ENCODE assay signal across 28 cellular contexts in genomic region chr1:19323987-19324664, GRCh38. TPM values are rescaled to one million over a fixed set of nuclear protein-coding genes. Genes with fewer than 3 reads are reported as not detected.
"Had no signal": no experiment of that assay in that cellular context is flagged by ENCODE, and none has a peak within 500 bp of the region (broad histone marks: within the 10 kb centered on the region; RNA-seq: fewer than 3 reads in every experiment).

No MANE protein-coding gene starts in this region.

- H3K27me3 ChIP-seq: esophagus squamous epithelium, heart right ventricle, pancreas, stomach, testis, tibial artery had no signal

- H3K4me3 ChIP-seq: coronary artery, esophagus squamous epithelium, heart right ventricle, mucosa of descending colon, pancreas, smooth muscle cell, stomach, testis, tibial artery had no signal

- H3K9me3 ChIP-seq: esophagus squamous epithelium, heart right ventricle, mucosa of descending colon, pancreas, stomach, testis, tibial artery had no signal

- H3K27ac ChIP-seq: coronary artery, esophagus squamous epithelium, heart right ventricle, pancreas, stomach, testis, tibial artery had no signal

- H3K4me2 ChIP-seq: smooth muscle cell had no signal

- FAIRE-seq: endometrium, keratinocyte, pancreas had no signal

- H3K4me1 ChIP-seq: esophagus squamous epithelium, heart right ventricle, pancreas, stomach, tibial artery had no signal

- ATAC-seq: effector memory CD8-positive, alpha-beta T cell; heart right ventricle; left lobe of liver; mucosa of descending colon; pancreas; sciatic nerve; stimulated activated effector memory CD8-positive, alpha-beta T cell treated with anti-CD3 and anti-CD28 coated beads, Interleukin-12 subunit alpha, Interleukin-12 subunit beta, amount 100 ng/mL, for 72 hours had no signal

- DNase-seq: dermis blood vessel endothelial cell; effector memory CD8-positive, alpha-beta T cell; erythroblast; esophagus squamous epithelium; foreskin melanocyte; glutamatergic neuron; heart right ventricle; hypothalamus; immature natural killer cell; mesenchymal stem cell; mucosa of descending colon; naive B cell; nephron progenitor cell; occipital lobe; stimulated activated CD4-positive, alpha-beta T cell treated with anti-CD3 and anti-CD28 coated beads, Interleukin-2, amount 100 ng/mL, for 24 hours; stimulated activated CD4-positive, alpha-beta T cell treated with anti-CD3 and anti-CD28 coated beads, Interleukin-4, amount 100 ng/mL, for 24 hours; stimulated activated naive CD4-positive, alpha-beta T cell treated with Interleukin-2 at 50 U/mL for 16 hours; stomach; testis; tibial artery had no signal

RNA-seq across cellular contexts. Expression of gene AKR7A3, which starts 35.6 kb away (rescaled TPM):
- polyA plus RNA-seq: immature natural killer cell had no signal
